18 cellular contexts compared by ENCODE assay signal in genomic region chr13:54841682-54842081, GRCh38.
"Had no signal": no experiment of that assay in that cellular context is flagged by ENCODE, and none has a peak within 500 bp of the region (broad histone marks: within the 10 kb centered on the region; RNA-seq: fewer than 3 reads in every experiment).

No MANE protein-coding gene starts in this region.

- H3K4me3 ChIP-seq: dorsolateral prefrontal cortex, heart left ventricle, mucosa of descending colon, right atrium auricular region, suprapubic skin, thyroid gland had no signal

- DNase-seq: cortex of kidney; dorsolateral prefrontal cortex; effector CD8-positive, alpha-beta T cell; heart left ventricle; hippocampal formation; mucosa of descending colon; naive thymus-derived CD8-positive, alpha-beta T cell; posterior cingulate gyrus; small intestine; stimulated activated CD4-positive, alpha-beta T cell treated with anti-CD3 and anti-CD28 coated beads, Interleukin-2, amount 100 ng/mL, for 48 hours; stimulated activated CD8-positive, alpha-beta memory T cell treated with anti-CD3 and anti-CD28 coated beads, Interleukin-4, amount 100 ng/mL, for 48 hours; stimulated activated naive CD8-positive, alpha-beta T cell treated with anti-CD3 and anti-CD28 coated beads, Interleukin-15, Interleukin-2, amounts not matched to agents 100 U/mL and 50 U/mL, for 24 hours; thyroid gland had no signal

- H3K4me1 Mint-ChIP-seq: naive thymus-derived CD8-positive, alpha-beta T cell; stimulated activated effector memory CD8-positive, alpha-beta T cell treated with anti-CD3 and anti-CD28 coated beads, Interleukin-12 subunit alpha, Interleukin-12 subunit beta, amount 100 ng/mL, for 72 hours had no signal

- H3K27ac Mint-ChIP-seq: naive thymus-derived CD8-positive, alpha-beta T cell; stimulated activated effector memory CD8-positive, alpha-beta T cell treated with anti-CD3 and anti-CD28 coated beads, Interleukin-12 subunit alpha, Interleukin-12 subunit beta, amount 100 ng/mL, for 72 hours; type B pancreatic cell had no signal

- H3K4me3 Mint-ChIP-seq: naive thymus-derived CD8-positive, alpha-beta T cell; stimulated activated effector memory CD8-positive, alpha-beta T cell treated with anti-CD3 and anti-CD28 coated beads, Interleukin-12 subunit alpha, Interleukin-12 subunit beta, amount 100 ng/mL, for 72 hours; type B pancreatic cell had no signal

- ATAC-seq: heart left ventricle; left lobe of liver; mucosa of descending colon; naive thymus-derived CD8-positive, alpha-beta T cell; stimulated activated effector memory CD8-positive, alpha-beta T cell treated with anti-CD3 and anti-CD28 coated beads, Interleukin-12 subunit alpha, Interleukin-12 subunit beta, amount 100 ng/mL, for 72 hours; stimulated activated naive CD8-positive, alpha-beta T cell treated with anti-CD3 and anti-CD28 coated beads, Interleukin-15, Interleukin-2, amounts not matched to agents 100 U/mL and 50 U/mL, for 24 hours had no signal

- H3K9me3 ChIP-seq: heart left ventricle, right atrium auricular region, suprapubic skin, thyroid gland had no signal

- H3K36me3 Mint-ChIP-seq: naive thymus-derived CD8-positive, alpha-beta T cell; stimulated activated effector memory CD8-positive, alpha-beta T cell treated with anti-CD3 and anti-CD28 coated beads, Interleukin-12 subunit alpha, Interleukin-12 subunit beta, amount 100 ng/mL, for 72 hours; type B pancreatic cell had no signal

- H3K36me3 ChIP-seq: heart left ventricle, right atrium auricular region, suprapubic skin, thyroid gland had no signal

- H3K9me3 Mint-ChIP-seq: type B pancreatic cell had no signal

- H3K27ac ChIP-seq: dorsolateral prefrontal cortex, heart left ventricle, right atrium auricular region, suprapubic skin, thyroid gland had no signal

- H3K27me3 ChIP-seq: dorsolateral prefrontal cortex, heart left ventricle, right atrium auricular region, suprapubic skin, thyroid gland had no signal

- H3K4me1 ChIP-seq: heart left ventricle, right atrium auricular region, suprapubic skin, thyroid gland had no signal

- H3K27me3 Mint-ChIP-seq: naive thymus-derived CD8-positive, alpha-beta T cell; type B pancreatic cell had no signal
